1 cellular context compared by ENCODE assay signal in the genomic region with DNA sequence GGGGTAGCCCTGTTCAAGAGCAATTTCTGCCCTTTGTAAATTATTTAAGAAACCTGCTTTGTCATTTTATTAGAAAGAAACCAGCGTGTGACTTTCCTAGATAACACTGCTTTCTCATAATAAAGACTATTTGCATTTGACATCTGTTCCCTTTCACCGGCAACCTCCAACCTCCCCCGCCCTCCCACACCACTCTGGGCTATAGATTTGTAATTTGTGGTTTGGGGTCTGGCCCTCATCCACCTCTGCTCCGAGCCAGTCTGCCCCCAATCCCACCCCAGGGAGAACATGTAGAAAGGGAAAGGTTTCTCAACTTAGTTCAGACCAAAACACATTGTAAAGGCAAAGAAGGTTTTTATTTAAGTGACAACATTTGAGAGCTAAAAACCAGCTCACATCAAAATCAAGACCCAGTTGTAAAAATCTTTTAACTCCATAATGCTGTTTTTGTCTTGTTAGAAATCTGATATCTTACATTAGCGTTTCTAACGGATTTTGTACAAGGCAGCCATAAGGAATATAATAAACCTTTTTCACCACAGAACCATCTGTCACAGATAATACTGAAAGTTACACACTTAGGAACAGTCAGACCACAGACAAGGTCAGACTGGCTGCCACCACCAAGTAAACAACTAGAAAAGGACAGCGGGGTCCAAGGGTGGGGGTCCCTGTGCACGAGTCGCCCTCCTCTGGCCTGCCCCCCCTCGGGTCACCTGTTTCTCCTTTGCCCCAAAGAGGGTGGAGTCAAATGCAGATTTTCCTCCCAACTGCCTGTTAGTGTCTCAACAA.
TF ChIP-seq lines count a peak whose summit lies in the region.

No MANE protein-coding gene starts in this region.

TF ChIP-seq in K562, 482 proteins besides CTCF, POLR2A, EP300 and RAD21 (continued from another document and continues in another):
- no peak for TF ChIP-seq RBFOX2 (IDR thresholded peaks at IDR 0.05; ENCODE audit: low read depth, low read length)
- peak; percentile 61 for TF ChIP-seq TCF3 (CRISPR knock-in tag; IDR thresholded peaks at IDR 0.05)
- TF ChIP-seq, protein P1, sequence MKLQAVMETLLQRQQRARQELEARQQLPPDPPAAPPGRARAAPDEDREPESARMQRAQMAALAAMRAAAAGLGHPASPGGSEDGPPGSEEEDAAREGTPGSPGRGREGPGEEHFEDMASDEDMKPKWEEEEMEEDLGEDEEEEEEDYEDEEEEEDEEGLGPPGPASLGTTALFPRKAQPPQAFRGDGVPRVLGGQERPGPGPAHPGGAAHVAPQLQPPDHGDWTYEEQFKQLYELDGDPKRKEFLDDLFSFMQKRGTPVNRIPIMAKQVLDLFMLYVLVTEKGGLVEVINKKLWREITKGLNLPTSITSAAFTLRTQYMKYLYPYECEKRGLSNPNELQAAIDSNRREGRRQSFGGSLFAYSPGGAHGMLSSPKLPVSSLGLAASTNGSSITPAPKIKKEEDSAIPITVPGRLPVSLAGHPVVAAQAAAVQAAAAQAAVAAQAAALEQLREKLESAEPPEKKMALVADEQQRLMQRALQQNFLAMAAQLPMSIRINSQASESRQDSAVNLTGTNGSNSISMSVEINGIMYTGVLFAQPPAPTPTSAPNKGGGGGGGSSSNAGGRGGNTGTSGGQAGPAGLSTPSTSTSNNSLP (IDR thresholded peaks at IDR 0.05; ENCODE audit: borderline replicate concordance, low read depth, low read length): no peak
- no peak for TF ChIP-seq TAF9B (IDR thresholded peaks at IDR 0.05; ENCODE audit: partially characterized antibody)
- no peak for TF ChIP-seq TBP (optimal IDR thresholded peaks at IDR 0.05; ENCODE audit: low read depth, low read length)
- TF ChIP-seq CBFA2T3 (IDR thresholded peaks at IDR 0.05): peak; percentile 80
- no peak for TF ChIP-seq HNRNPH1 (optimal IDR thresholded peaks at IDR 0.05; ENCODE audit: low read depth, low read length)
- TF ChIP-seq ZNF253 (CRISPR knock-in tag; conservative IDR thresholded peaks at IDR 0.05): no peak
- TF ChIP-seq ILF3 (IDR thresholded peaks at IDR 0.05; ENCODE audit: borderline replicate concordance): no peak
- no peak for TF ChIP-seq RBM22 (IDR thresholded peaks at IDR 0.05; ENCODE audit: low read depth, low read length, poor library complexity, severe bottlenecking)
- TF ChIP-seq, protein P2, sequence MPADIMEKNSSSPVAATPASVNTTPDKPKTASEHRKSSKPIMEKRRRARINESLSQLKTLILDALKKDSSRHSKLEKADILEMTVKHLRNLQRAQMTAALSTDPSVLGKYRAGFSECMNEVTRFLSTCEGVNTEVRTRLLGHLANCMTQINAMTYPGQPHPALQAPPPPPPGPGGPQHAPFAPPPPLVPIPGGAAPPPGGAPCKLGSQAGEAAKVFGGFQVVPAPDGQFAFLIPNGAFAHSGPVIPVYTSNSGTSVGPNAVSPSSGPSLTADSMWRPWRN (IDR thresholded peaks at IDR 0.05; ENCODE audit: low read depth): peak; percentile 45; the same call in 1 of the 2 replicates
- TF ChIP-seq, protein P3, sequence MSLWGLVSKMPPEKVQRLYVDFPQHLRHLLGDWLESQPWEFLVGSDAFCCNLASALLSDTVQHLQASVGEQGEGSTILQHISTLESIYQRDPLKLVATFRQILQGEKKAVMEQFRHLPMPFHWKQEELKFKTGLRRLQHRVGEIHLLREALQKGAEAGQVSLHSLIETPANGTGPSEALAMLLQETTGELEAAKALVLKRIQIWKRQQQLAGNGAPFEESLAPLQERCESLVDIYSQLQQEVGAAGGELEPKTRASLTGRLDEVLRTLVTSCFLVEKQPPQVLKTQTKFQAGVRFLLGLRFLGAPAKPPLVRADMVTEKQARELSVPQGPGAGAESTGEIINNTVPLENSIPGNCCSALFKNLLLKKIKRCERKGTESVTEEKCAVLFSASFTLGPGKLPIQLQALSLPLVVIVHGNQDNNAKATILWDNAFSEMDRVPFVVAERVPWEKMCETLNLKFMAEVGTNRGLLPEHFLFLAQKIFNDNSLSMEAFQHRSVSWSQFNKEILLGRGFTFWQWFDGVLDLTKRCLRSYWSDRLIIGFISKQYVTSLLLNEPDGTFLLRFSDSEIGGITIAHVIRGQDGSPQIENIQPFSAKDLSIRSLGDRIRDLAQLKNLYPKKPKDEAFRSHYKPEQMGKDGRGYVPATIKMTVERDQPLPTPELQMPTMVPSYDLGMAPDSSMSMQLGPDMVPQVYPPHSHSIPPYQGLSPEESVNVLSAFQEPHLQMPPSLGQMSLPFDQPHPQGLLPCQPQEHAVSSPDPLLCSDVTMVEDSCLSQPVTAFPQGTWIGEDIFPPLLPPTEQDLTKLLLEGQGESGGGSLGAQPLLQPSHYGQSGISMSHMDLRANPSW (CRISPR knock-in tag; IDR thresholded peaks at IDR 0.05): no peak
- TF ChIP-seq NFE2 (IDR thresholded peaks at IDR 0.05; ENCODE audit: low read depth): peak; percentile 48; the same call in 1 of the 2 replicates
- TF ChIP-seq RBM15 (IDR thresholded peaks at IDR 0.05; ENCODE audit: insufficient read depth, low read length): no peak
- TF ChIP-seq HDAC8 (tag; IDR thresholded peaks at IDR 0.05): no peak
- TF ChIP-seq KAT7 (CRISPR knock-in tag; IDR thresholded peaks at IDR 0.05; ENCODE audit: borderline replicate concordance): no peak
- no peak for TF ChIP-seq BRF1 (IDR thresholded peaks at IDR 0.05; ENCODE audit: borderline replicate concordance, extremely low read depth, insufficient read length)
- TF ChIP-seq POLR2B (IDR thresholded peaks at IDR 0.05; ENCODE audit: low read depth, partially characterized antibody): no peak
- TF ChIP-seq, protein P4, sequence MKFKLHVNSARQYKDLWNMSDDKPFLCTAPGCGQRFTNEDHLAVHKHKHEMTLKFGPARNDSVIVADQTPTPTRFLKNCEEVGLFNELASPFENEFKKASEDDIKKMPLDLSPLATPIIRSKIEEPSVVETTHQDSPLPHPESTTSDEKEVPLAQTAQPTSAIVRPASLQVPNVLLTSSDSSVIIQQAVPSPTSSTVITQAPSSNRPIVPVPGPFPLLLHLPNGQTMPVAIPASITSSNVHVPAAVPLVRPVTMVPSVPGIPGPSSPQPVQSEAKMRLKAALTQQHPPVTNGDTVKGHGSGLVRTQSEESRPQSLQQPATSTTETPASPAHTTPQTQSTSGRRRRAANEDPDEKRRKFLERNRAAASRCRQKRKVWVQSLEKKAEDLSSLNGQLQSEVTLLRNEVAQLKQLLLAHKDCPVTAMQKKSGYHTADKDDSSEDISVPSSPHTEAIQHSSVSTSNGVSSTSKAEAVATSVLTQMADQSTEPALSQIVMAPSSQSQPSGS (CRISPR knock-in tag; IDR thresholded peaks at IDR 0.05): no peak
- TF ChIP-seq, protein P5, sequence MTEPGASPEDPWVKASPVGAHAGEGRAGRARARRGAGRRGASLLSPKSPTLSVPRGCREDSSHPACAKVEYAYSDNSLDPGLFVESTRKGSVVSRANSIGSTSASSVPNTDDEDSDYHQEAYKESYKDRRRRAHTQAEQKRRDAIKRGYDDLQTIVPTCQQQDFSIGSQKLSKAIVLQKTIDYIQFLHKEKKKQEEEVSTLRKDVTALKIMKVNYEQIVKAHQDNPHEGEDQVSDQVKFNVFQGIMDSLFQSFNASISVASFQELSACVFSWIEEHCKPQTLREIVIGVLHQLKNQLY (CRISPR knock-in tag; conservative IDR thresholded peaks at IDR 0.05): no peak
- TF ChIP-seq, protein P6, sequence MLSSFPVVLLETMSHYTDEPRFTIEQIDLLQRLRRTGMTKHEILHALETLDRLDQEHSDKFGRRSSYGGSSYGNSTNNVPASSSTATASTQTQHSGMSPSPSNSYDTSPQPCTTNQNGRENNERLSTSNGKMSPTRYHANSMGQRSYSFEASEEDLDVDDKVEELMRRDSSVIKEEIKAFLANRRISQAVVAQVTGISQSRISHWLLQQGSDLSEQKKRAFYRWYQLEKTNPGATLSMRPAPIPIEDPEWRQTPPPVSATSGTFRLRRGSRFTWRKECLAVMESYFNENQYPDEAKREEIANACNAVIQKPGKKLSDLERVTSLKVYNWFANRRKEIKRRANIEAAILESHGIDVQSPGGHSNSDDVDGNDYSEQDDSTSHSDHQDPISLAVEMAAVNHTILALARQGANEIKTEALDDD (IDR thresholded peaks at IDR 0.05): no peak
- TF ChIP-seq GTF2E2 (tag; IDR thresholded peaks at IDR 0.05): no peak
- no peak for TF ChIP-seq L3MBTL2 (IDR thresholded peaks at IDR 0.05)
- no peak for TF ChIP-seq RBM34 (IDR thresholded peaks at IDR 0.05; ENCODE audit: borderline replicate concordance, insufficient read depth, low read length)
- TF ChIP-seq, protein P7, sequence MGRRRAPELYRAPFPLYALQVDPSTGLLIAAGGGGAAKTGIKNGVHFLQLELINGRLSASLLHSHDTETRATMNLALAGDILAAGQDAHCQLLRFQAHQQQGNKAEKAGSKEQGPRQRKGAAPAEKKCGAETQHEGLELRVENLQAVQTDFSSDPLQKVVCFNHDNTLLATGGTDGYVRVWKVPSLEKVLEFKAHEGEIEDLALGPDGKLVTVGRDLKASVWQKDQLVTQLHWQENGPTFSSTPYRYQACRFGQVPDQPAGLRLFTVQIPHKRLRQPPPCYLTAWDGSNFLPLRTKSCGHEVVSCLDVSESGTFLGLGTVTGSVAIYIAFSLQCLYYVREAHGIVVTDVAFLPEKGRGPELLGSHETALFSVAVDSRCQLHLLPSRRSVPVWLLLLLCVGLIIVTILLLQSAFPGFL (CRISPR knock-in tag; IDR thresholded peaks at IDR 0.05): no peak
- TF ChIP-seq LCOR (CRISPR knock-in tag; IDR thresholded peaks at IDR 0.05): no peak
- TF ChIP-seq NCOA1 (IDR thresholded peaks at IDR 0.05; ENCODE audit: low read depth): no peak
- TF ChIP-seq ZC3H8 (IDR thresholded peaks at IDR 0.05): no peak
- no peak for TF ChIP-seq NFATC3 (IDR thresholded peaks at IDR 0.05)
- TF ChIP-seq CBX1 (IDR thresholded peaks at IDR 0.05; ENCODE audit: low read depth): no peak
- TF ChIP-seq, protein P8, sequence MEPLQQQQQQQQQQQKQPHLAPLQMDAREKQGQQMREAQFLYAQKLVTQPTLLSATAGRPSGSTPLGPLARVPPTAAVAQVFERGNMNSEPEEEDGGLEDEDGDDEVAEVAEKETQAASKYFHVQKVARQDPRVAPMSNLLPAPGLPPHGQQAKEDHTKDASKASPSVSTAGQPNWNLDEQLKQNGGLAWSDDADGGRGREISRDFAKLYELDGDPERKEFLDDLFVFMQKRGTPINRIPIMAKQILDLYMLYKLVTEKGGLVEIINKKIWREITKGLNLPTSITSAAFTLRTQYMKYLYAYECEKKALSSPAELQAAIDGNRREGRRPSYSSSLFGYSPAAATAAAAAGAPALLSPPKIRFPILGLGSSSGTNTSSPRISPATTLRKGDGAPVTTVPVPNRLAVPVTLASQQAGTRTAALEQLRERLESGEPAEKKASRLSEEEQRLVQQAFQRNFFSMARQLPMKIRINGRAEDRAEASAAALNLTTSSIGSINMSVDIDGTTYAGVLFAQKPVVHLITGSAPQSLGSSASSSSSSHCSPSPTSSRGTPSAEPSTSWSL (CRISPR knock-in tag; IDR thresholded peaks at IDR 0.05; ENCODE audit: borderline replicate concordance): no peak
- TF ChIP-seq KDM4B (IDR thresholded peaks at IDR 0.05; ENCODE audit: borderline replicate concordance in 2 of 2, low read depth in 1 of 2): no peak
- TF ChIP-seq, protein P9, sequence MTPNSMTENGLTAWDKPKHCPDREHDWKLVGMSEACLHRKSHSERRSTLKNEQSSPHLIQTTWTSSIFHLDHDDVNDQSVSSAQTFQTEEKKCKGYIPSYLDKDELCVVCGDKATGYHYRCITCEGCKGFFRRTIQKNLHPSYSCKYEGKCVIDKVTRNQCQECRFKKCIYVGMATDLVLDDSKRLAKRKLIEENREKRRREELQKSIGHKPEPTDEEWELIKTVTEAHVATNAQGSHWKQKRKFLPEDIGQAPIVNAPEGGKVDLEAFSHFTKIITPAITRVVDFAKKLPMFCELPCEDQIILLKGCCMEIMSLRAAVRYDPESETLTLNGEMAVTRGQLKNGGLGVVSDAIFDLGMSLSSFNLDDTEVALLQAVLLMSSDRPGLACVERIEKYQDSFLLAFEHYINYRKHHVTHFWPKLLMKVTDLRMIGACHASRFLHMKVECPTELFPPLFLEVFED (CRISPR knock-in tag; conservative IDR thresholded peaks at IDR 0.05): no peak
- TF ChIP-seq CBX2 (IDR thresholded peaks at IDR 0.05; ENCODE audit: insufficient read depth, low read length, poor library complexity, severe bottlenecking): no peak
- TF ChIP-seq, protein P10, sequence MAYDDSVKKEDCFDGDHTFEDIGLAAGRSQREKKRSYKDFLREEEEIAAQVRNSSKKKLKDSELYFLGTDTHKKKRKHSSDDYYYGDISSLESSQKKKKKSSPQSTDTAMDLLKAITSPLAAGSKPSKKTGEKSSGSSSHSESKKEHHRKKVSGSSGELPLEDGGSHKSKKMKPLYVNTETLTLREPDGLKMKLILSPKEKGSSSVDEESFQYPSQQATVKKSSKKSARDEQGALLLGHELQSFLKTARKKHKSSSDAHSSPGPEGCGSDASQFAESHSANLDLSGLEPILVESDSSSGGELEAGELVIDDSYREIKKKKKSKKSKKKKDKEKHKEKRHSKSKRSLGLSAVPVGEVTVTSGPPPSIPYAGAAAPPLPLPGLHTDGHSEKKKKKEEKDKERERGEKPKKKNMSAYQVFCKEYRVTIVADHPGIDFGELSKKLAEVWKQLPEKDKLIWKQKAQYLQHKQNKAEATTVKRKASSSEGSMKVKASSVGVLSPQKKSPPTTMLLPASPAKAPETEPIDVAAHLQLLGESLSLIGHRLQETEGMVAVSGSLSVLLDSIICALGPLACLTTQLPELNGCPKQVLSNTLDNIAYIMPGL (CRISPR knock-in tag; IDR thresholded peaks at IDR 0.05): no peak
- TF ChIP-seq, protein P11, sequence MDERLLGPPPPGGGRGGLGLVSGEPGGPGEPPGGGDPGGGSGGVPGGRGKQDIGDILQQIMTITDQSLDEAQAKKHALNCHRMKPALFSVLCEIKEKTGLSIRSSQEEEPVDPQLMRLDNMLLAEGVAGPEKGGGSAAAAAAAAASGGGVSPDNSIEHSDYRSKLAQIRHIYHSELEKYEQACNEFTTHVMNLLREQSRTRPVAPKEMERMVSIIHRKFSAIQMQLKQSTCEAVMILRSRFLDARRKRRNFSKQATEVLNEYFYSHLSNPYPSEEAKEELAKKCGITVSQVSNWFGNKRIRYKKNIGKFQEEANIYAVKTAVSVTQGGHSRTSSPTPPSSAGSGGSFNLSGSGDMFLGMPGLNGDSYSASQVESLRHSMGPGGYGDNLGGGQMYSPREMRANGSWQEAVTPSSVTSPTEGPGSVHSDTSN (CRISPR knock-in tag; IDR thresholded peaks at IDR 0.05; ENCODE audit: low read depth): no peak
- TF ChIP-seq, protein P11 (tag; conservative IDR thresholded peaks at IDR 0.05; ENCODE audit: low read depth): no peak
- TF ChIP-seq SOX6 (IDR thresholded peaks at IDR 0.05): no peak
- peak; percentile 60 for TF ChIP-seq NCOR1 (IDR thresholded peaks at IDR 0.05)
